30 cellular contexts compared by ENCODE assay signal in genomic region chr9:113184509-113184908, GRCh38. TPM values are rescaled to one million over a fixed set of nuclear protein-coding genes. Genes with fewer than 3 reads are reported as not detected.
DNase-seq lines count a peak whose midpoint lies in the region; ATAC-seq, FAIRE-seq and TF ChIP-seq lines count a peak whose summit lies in the region.
"Had no signal": no experiment of that assay in that cellular context is flagged by ENCODE, and none has a peak within 500 bp of the region (broad histone marks: within the 10 kb centered on the region; RNA-seq: fewer than 3 reads in every experiment).

No MANE protein-coding gene starts in this region.

- H3K9ac ChIP-seq in IMR-90 (ENCODE audit: low read depth, low read length), result no peak overlapping the region

- no peak overlapping the region for H3K4me3 Mint-ChIP-seq in CD14-positive monocyte
- H3K4me3 Mint-ChIP-seq: activated CD8-positive, alpha-beta memory T cell treated with anti-CD3 and anti-CD28 coated beads, Interleukin-2, amount 10 ng/mL, durations not matched to agents 7 days and 5 days; activated T-helper 1 cell treated with anti-CD3 and anti-CD28 coated beads, Interleukin-12 subunit alpha, Interleukin-12 subunit beta, Interleukin-2, Interleukin-4 antibody, amounts not matched to agents 30 ng/mL and 10 ng/mL and 1 ng/mL, durations not matched to agents 14 hours and 24 hours and 36 hours; natural killer cell treated with Interleukin-12 subunit alpha and Interleukin-12 subunit beta and Interleukin-15 and Interleukin-18, amount 100 ng/mL, for 72 hours; stimulated activated naive B cell treated with anti-CD40 and anti-IgM and Interleukin-4, amounts not matched to agents 10 μg/mL and 1 μg/mL and 100 μg/mL, for 72 hours had no signal

- peaks cover 79% of the 10 kb centered on the region in 2 donors for H3K36me3 Mint-ChIP-seq in CD14-positive monocyte

- H2BK120ac ChIP-seq in IMR-90 (ENCODE audit: low read depth, low read length), result no peak overlapping the region

- no peak for TF ChIP-seq CTCF in CD14-positive monocyte (IDR thresholded peaks at IDR 0.05)
- no peak for TF ChIP-seq CTCF in IMR-90 (conservative IDR thresholded peaks at IDR 0.05; ENCODE audit: low read depth, low read length)
- TF ChIP-seq CTCF in bronchial epithelial cell (IDR thresholded peaks at IDR 0.05; ENCODE audit: insufficient read depth, low read length, severe bottlenecking), result no peak

- no peak overlapping the region for H3K4me2 ChIP-seq in IMR-90 (ENCODE audit: low read depth, low read length)
- H3K4me2 ChIP-seq: hepatocyte had no signal

- H3K27ac Mint-ChIP-seq in CD14-positive monocyte, result peak overlapping the region in 6 of 7 donors; percentile 1 to 86 (median 42)
- H3K27ac Mint-ChIP-seq: activated CD8-positive, alpha-beta memory T cell treated with anti-CD3 and anti-CD28 coated beads, Interleukin-2, amount 10 ng/mL, durations not matched to agents 7 days and 5 days; natural killer cell treated with Interleukin-12 subunit alpha and Interleukin-12 subunit beta and Interleukin-15 and Interleukin-18, amount 100 ng/mL, for 72 hours; stimulated activated naive B cell treated with anti-CD40 and anti-IgM and Interleukin-4, amounts not matched to agents 10 μg/mL and 1 μg/mL and 100 μg/mL, for 72 hours had no signal

- no peak overlapping the region for H3K4me3 ChIP-seq in IMR-90 (ENCODE audit: insufficient read depth, low read depth, low read length)
- H3K4me3 ChIP-seq in bronchial epithelial cell (ENCODE audit: low read depth, low read length), result no peak overlapping the region
- H3K4me3 ChIP-seq: gastrocnemius medialis, hepatocyte, left ventricle myocardium inferior, MG63, Peyer's patch, SJSA1, spleen had no signal

- no peaks in the 10 kb centered on the region for H3K27me3 Mint-ChIP-seq in CD14-positive monocyte (ENCODE audit: low read depth in 3 of 3)
- H3K27me3 Mint-ChIP-seq: activated CD8-positive, alpha-beta memory T cell treated with anti-CD3 and anti-CD28 coated beads, Interleukin-2, amount 10 ng/mL, durations not matched to agents 7 days and 5 days; natural killer cell treated with Interleukin-12 subunit alpha and Interleukin-12 subunit beta and Interleukin-15 and Interleukin-18, amount 100 ng/mL, for 72 hours; stimulated activated naive B cell treated with anti-CD40 and anti-IgM and Interleukin-4, amounts not matched to agents 10 μg/mL and 1 μg/mL and 100 μg/mL, for 72 hours had no signal

- DNase-seq in CD14-positive monocyte (ENCODE audit: low spot score) (no peak), IMR-90 (peak; percentile 49), bronchial epithelial cell (ENCODE audit: low read depth) (peak; percentile 94), iris pigment epithelial cell (ENCODE audit: low read depth) (peak; percentile 78), NCI-H524 treated with DMSO at 0.1 percent for 48 hours (lab: John Stamatoyannopoulos, UW) (no peak), NCI-H1105 (lab: John Stamatoyannopoulos, UW) (no peak)
- no peak for DNase-seq in stimulated activated CD4-positive, alpha-beta T cell treated with anti-CD3 and anti-CD28 coated beads, Interleukin-15, amount 100 ng/mL, for 24 hours
- DNase-seq in NK-92 treated with Interleukin-12 subunit alpha and Interleukin-12 subunit beta, amount 100 ng/mL, for 24 hours (lab: John Stamatoyannopoulos, UW), result no peak
- DNase-seq: activated CD4-positive, alpha-beta T cell treated with anti-CD3 and anti-CD28 coated beads for 4 hours; activated CD8-positive, alpha-beta memory T cell treated with anti-CD3 and anti-CD28 coated beads, Interleukin-2, amount 10 ng/mL, durations not matched to agents 7 days and 5 days; activated naive CD4-positive, alpha-beta T cell treated with anti-CD3 and anti-CD28 coated beads, Interleukin-2, amount 50 U/mL, for 16 hours; C1 segment of cervical spinal cord; central memory CD4-positive, alpha-beta T cell; gastrocnemius medialis; left ventricle myocardium inferior; MG63; NCI-H446 treated with DMSO at 0.1 percent for 48 hours; Peyer's patch; retina; spleen; stimulated activated CD4-positive, alpha-beta T cell treated with anti-CD3 and anti-CD28 coated beads, Interleukin-4, amount 100 ng/mL, for 1 hour; stimulated activated naive B cell treated with anti-CD40 and anti-IgM and Interleukin-4, amounts not matched to agents 10 μg/mL and 1 μg/mL and 100 μg/mL, for 72 hours had no signal

- no peak overlapping the region for H2AK5ac ChIP-seq in IMR-90 (ENCODE audit: low read depth, low read length)

- H3K27ac ChIP-seq in IMR-90 (ENCODE audit: insufficient read depth, low read length), result no peak overlapping the region
- H3K27ac ChIP-seq: gastrocnemius medialis, hepatocyte, HL-60, left ventricle myocardium inferior, Peyer's patch, SJSA1 had no signal

- H3K56ac ChIP-seq in IMR-90 (ENCODE audit: extremely low read depth, insufficient read depth, low read length), result no peak overlapping the region

- CTCF ChIA-PET in IMR-90 (lab: Yijun Ruan, JAX), result no interaction called here

- POLR2A ChIA-PET in IMR-90 (lab: Charles Lee; ENCODE audit: unreplicated experiment), result no interaction called here

- no peak overlapping the region for H2BK5ac ChIP-seq in IMR-90 (ENCODE audit: low read depth, low read length, poor library complexity, severe bottlenecking)

- no peak overlapping the region for H2AFZ ChIP-seq in IMR-90 (replicated peaks; ENCODE audit: low read length, poor library complexity)
- H2AFZ ChIP-seq: hepatocyte had no signal

- no peak overlapping the region for H4K5ac ChIP-seq in IMR-90 (ENCODE audit: low read depth, low read length)

- no peak overlapping the region for H3K23ac ChIP-seq in IMR-90 (ENCODE audit: low read depth, low read length)

- TF ChIP-seq POLR2A in IMR-90 (IDR thresholded peaks at IDR 0.05; ENCODE audit: low read depth, low read length), result no peak

- H2BK15ac ChIP-seq in IMR-90 (ENCODE audit: low read depth, low read length), result no peak overlapping the region

- no peak overlapping the region for H4K91ac ChIP-seq in IMR-90 (ENCODE audit: insufficient read depth, low read depth, low read length)

- H4K20me1 ChIP-seq in IMR-90 (ENCODE audit: insufficient read depth, low read length), result no peaks in the 10 kb centered on the region

- peaks cover 46% of the 10 kb centered on the region for H3K4me1 Mint-ChIP-seq in CD14-positive monocyte
- H3K4me1 Mint-ChIP-seq: stimulated activated naive B cell treated with anti-CD40 and anti-IgM and Interleukin-4, amounts not matched to agents 10 μg/mL and 1 μg/mL and 100 μg/mL, for 72 hours had no signal

- no peak overlapping the region for H4K8ac ChIP-seq in IMR-90 (ENCODE audit: low read depth in 2 of 2, low read length in 2 of 2)

- no peak overlapping the region for H3K18ac ChIP-seq in IMR-90 (ENCODE audit: low read depth, low read length)

- H3K14ac ChIP-seq in IMR-90 (replicated peaks; ENCODE audit: low read depth, low read length), result no peak overlapping the region

- intact Hi-C loops in CD14-positive monocyte (cut with micrococcal nuclease), result no loop called here
- intact Hi-C loops in IMR-90 (cut with micrococcal nuclease), result no loop called here

- ATAC-seq in IMR-90 (ENCODE audit: low read depth), result no peak
- ATAC-seq: activated CD8-positive, alpha-beta memory T cell treated with anti-CD3 and anti-CD28 coated beads, Interleukin-2, amount 10 ng/mL, durations not matched to agents 7 days and 5 days; gastrocnemius medialis; natural killer cell treated with Interleukin-12 subunit alpha and Interleukin-12 subunit beta and Interleukin-15 and Interleukin-18, amount 100 ng/mL, for 72 hours; stimulated activated naive B cell treated with anti-CD40 and anti-IgM and Interleukin-4, amounts not matched to agents 10 μg/mL and 1 μg/mL and 100 μg/mL, for 72 hours had no signal

- FAIRE-seq in bronchial epithelial cell (lab: Jason Lieb, UNC), result no peak
- FAIRE-seq: endothelial cell of umbilical vein, GM12891, H1 had no signal

- H2BK20ac ChIP-seq in IMR-90 (ENCODE audit: low read depth, low read length), result no peak overlapping the region

- no peak overlapping the region for H2AK9ac ChIP-seq in IMR-90 (replicated peaks; ENCODE audit: low read depth, low read length, poor library complexity)

- H3K27me3 ChIP-seq in IMR-90 (ENCODE audit: control insufficient read depth, insufficient read depth, low read length) (no peaks in the 10 kb centered on the region), bronchial epithelial cell (ENCODE audit: control insufficient read depth, insufficient read depth, low read length) (no peaks in the 10 kb centered on the region)
- H3K27me3 ChIP-seq: gastrocnemius medialis, hepatocyte, MG63, Peyer's patch, SJSA1, spleen had no signal

- H3K9me3 Mint-ChIP-seq in CD14-positive monocyte, result no peaks in the 10 kb centered on the region
- H3K9me3 Mint-ChIP-seq: activated T-helper 1 cell treated with anti-CD3 and anti-CD28 coated beads, Interleukin-12 subunit alpha, Interleukin-12 subunit beta, Interleukin-2, Interleukin-4 antibody, amounts not matched to agents 30 ng/mL and 10 ng/mL and 1 ng/mL, durations not matched to agents 14 hours and 24 hours and 36 hours; natural killer cell treated with Interleukin-12 subunit alpha and Interleukin-12 subunit beta and Interleukin-15 and Interleukin-18, amount 100 ng/mL, for 72 hours; stimulated activated naive B cell treated with anti-CD40 and anti-IgM and Interleukin-4, amounts not matched to agents 10 μg/mL and 1 μg/mL and 100 μg/mL, for 72 hours had no signal

- H3K4me1 ChIP-seq in IMR-90 (ENCODE audit: control insufficient read depth, insufficient read depth, low read length), result peaks cover 6% of the 10 kb centered on the region
- H3K4me1 ChIP-seq: gastrocnemius medialis had no signal

- no peaks in the 10 kb centered on the region for H3K9me3 ChIP-seq in IMR-90 (ENCODE audit: control insufficient read depth, insufficient read depth, low read length)
- H3K9me3 ChIP-seq: gastrocnemius medialis, left ventricle myocardium inferior, MG63, Peyer's patch, SJSA1, spleen had no signal

- H3K9me1 ChIP-seq in IMR-90 (ENCODE audit: insufficient read depth, low read length), result peaks cover 15% of the 10 kb centered on the region

- no peak for TF ChIP-seq RAD21 in IMR-90 (IDR thresholded peaks at IDR 0.05; ENCODE audit: low read length)

- H3K36me3 ChIP-seq in IMR-90 (ENCODE audit: control insufficient read depth, insufficient read depth, low read length) (peaks cover 23% of the 10 kb centered on the region), bronchial epithelial cell (ENCODE audit: control insufficient read depth, insufficient read depth, low read length) (peaks cover 16% of the 10 kb centered on the region)

- H3K4ac ChIP-seq in IMR-90 (ENCODE audit: low read depth, low read length), result no peak overlapping the region

- H3K79me1 ChIP-seq in IMR-90 (ENCODE audit: low read depth in 1 of 2, low read length in 2 of 2), result peaks cover 7 to 20% of the 10 kb centered on the region in 2 experiments

- no CpG with 5 or more reads among the region's 2 CpGs for WGBS in IMR-90 (ENCODE audit: extremely low coverage in 2 of 2, insufficient read length in 1 of 2), 2 experiments

- dilution Hi-C loops in IMR-90 (cut with HindIII; ENCODE audit: low sequenced_read_pairs, unreplicated experiment), result no loop called here

- BruUV-seq in IMR-90 (replicated peaks; lab: Mats Ljungman, UMichigan), result no TSS peak

- in situ Hi-C loops in IMR-90 (cut with MboI; ENCODE audit: low sequenced_read_pairs), result no loop called here

RNA-seq across cellular contexts. Expression of gene SLC31A2, which starts 33.7 kb away (rescaled TPM):
- 100 to 1,000 TPM; 188 to 247 TPM for polyA plus RNA-seq in CD14-positive monocyte
- 5.8 and 7.2 TPM in 2 replicates for total RNA-seq in IMR-90 (2012; rRNA removed)
- 5.1 and 6.3 TPM in 2 replicates for polyA plus RNA-seq in IMR-90 (2012; rRNA removed)
- 3.9 and 4.7 TPM in 2 replicates for polyA plus RNA-seq in IMR-90 (2012; cell fraction: cytosol; rRNA removed)
- 2.0 and 2.7 TPM in 2 replicates for polyA plus RNA-seq in IMR-90 (2012; cell fraction: nucleus; rRNA removed; ENCODE audit: low replicate concordance)
- 25.1 and 42.6 TPM in 2 replicates for total RNA-seq in bronchial epithelial cell

RNA-seq across cellular contexts. Expression of gene FKBP15, which starts 36.6 kb away (rescaled TPM):
- polyA plus RNA-seq in CD14-positive monocyte (10 to 100 TPM; 32.3 to 55.7 TPM), IMR-90 (2012; rRNA removed) (20.1 and 20.4 TPM in 2 replicates)
- total RNA-seq in IMR-90 (2012; rRNA removed) (25.5 and 25.6 TPM in 2 replicates), bronchial epithelial cell (11.1 and 12.9 TPM in 2 replicates)
- 8.6 and 9.6 TPM in 2 replicates for polyA plus RNA-seq in IMR-90 (2012; cell fraction: cytosol; rRNA removed)
- 20.7 and 43.2 TPM in 2 replicates for polyA plus RNA-seq in IMR-90 (2012; cell fraction: nucleus; rRNA removed; ENCODE audit: low replicate concordance)

RNA-seq across cellular contexts. Expression of gene SLC31A1, which starts 36.8 kb away (rescaled TPM):
- polyA plus RNA-seq in CD14-positive monocyte (10 to 100 TPM; 38.8 to 49.0 TPM), IMR-90 (2012; rRNA removed) (16.4 and 17.9 TPM in 2 replicates)
- total RNA-seq in IMR-90 (2012; rRNA removed) (23.3 and 27.5 TPM in 2 replicates), bronchial epithelial cell (29.7 and 50.1 TPM in 2 replicates)
- polyA plus RNA-seq in IMR-90 (2012; cell fraction: cytosol; rRNA removed), result 9.3 and 10.2 TPM in 2 replicates
- 1.9 and 7.6 TPM in 2 replicates for polyA plus RNA-seq in IMR-90 (2012; cell fraction: nucleus; rRNA removed; ENCODE audit: low replicate concordance)

Comparison
In these comparisons a context has a peak if more than half of its experiments do, and no peak if none do; other contexts are left out.
1. DNase-seq: peak in IMR-90 (single experiment), bronchial epithelial cell (single experiment) and iris pigment epithelial cell (single experiment); none in CD14-positive monocyte (single experiment), NCI-H524 treated with DMSO at 0.1 percent for 48 hours (single experiment), NCI-H1105 (single experiment), stimulated activated CD4-positive, alpha-beta T cell treated with anti-CD3 and anti-CD28 coated beads, Interleukin-15, amount 100 ng/mL, for 24 hours (single experiment) and NK-92 treated with Interleukin-12 subunit alpha and Interleukin-12 subunit beta, amount 100 ng/mL, for 24 hours (single experiment).